14 cellular contexts compared by ENCODE assay signal in genomic region chr3:159458982-159459381, GRCh38.
"Had no signal": no experiment of that assay in that cellular context is flagged by ENCODE, and none has a peak within 500 bp of the region (broad histone marks: within the 10 kb centered on the region; RNA-seq: fewer than 3 reads in every experiment).

No MANE protein-coding gene starts in this region.

- H3K27me3 Mint-ChIP-seq: activated naive CD8-positive, alpha-beta T cell treated with anti-CD3 and anti-CD28 coated beads, Interleukin-2, amount 50 U/mL, for 24 hours had no signal

- H3K9me3 Mint-ChIP-seq: activated naive CD8-positive, alpha-beta T cell treated with anti-CD3 and anti-CD28 coated beads, Interleukin-2, amount 50 U/mL, for 24 hours had no signal

- H3K4me3 ChIP-seq: coronary artery, lung, mucosa of descending colon, right atrium auricular region, smooth muscle cell, tibial nerve had no signal

- DNase-seq: activated CD4-positive, alpha-beta T cell treated with anti-CD3 and anti-CD28 coated beads, Interleukin-2, amount 50 U/mL, for 4 hours; activated CD4-positive, CD25-positive, alpha-beta regulatory T cell treated with anti-CD3 and anti-CD28 coated beads, Interleukin-2, amount 50 U/mL, for 72 hours; activated naive CD8-positive, alpha-beta T cell treated with anti-CD3 and anti-CD28 coated beads, Interleukin-2, amount 50 U/mL, for 24 hours; activated T-cell treated with anti-CD3 and anti-CD28 coated beads, Interleukin-2, amount 50 U/mL, for 72 hours; central memory CD4-positive, alpha-beta T cell; effector CD4-positive, alpha-beta T cell; hippocampal formation; mucosa of descending colon; naive thymus-derived CD8-positive, alpha-beta T cell had no signal

- H3K4me1 Mint-ChIP-seq: activated naive CD8-positive, alpha-beta T cell treated with anti-CD3 and anti-CD28 coated beads, Interleukin-2, amount 50 U/mL, for 24 hours; naive thymus-derived CD8-positive, alpha-beta T cell had no signal

- H3K27ac Mint-ChIP-seq: activated naive CD8-positive, alpha-beta T cell treated with anti-CD3 and anti-CD28 coated beads, Interleukin-2, amount 50 U/mL, for 24 hours; activated T-cell treated with anti-CD3 and anti-CD28 coated beads, Interleukin-2, amount 50 U/mL, for 72 hours; naive thymus-derived CD8-positive, alpha-beta T cell had no signal

- H3K4me3 Mint-ChIP-seq: activated naive CD8-positive, alpha-beta T cell treated with anti-CD3 and anti-CD28 coated beads, Interleukin-2, amount 50 U/mL, for 24 hours; activated T-cell treated with anti-CD3 and anti-CD28 coated beads, Interleukin-2, amount 50 U/mL, for 72 hours; naive thymus-derived CD8-positive, alpha-beta T cell had no signal

- H3K36me3 Mint-ChIP-seq: naive thymus-derived CD8-positive, alpha-beta T cell had no signal
